Comparison of ENCODE assay signal across 1 cellular context in genomic region chr18:76564636-76565237, GRCh38.
TF ChIP-seq lines count a peak whose summit lies in the region.

No MANE protein-coding gene starts in this region.

TF ChIP-seq in HEK293T, 16 proteins besides CTCF, POLR2A, EP300 and RAD21 (continued from another document):
- TF ChIP-seq L3MBTL2 (conservative IDR thresholded peaks at IDR 0.05) (no peak), FOXK2 (IDR thresholded peaks at IDR 0.05) (no peak)
